In genomic region chr13:31200636-31200970, GRCh38 we compare ENCODE assay signal across 8 cellular contexts. TPM values are rescaled to one million over a fixed set of nuclear protein-coding genes. Genes with fewer than 3 reads are reported as not detected.
DNase-seq lines count a peak whose midpoint lies in the region; ATAC-seq and TF ChIP-seq lines count a peak whose summit lies in the region.

No MANE protein-coding gene starts in this region.

- no peaks in the 10 kb centered on the region for H3K79me2 ChIP-seq in SU-DHL-6 (ENCODE audit: insufficient read depth, low read length)
- H3K79me2 ChIP-seq in mammary epithelial cell (ENCODE audit: insufficient read depth, low read length), result peaks cover 20% of the 10 kb centered on the region

- H3K27ac ChIP-seq in SU-DHL-6 (ENCODE audit: low read depth, low read length) (peak overlapping the region; percentile 86), mammary epithelial cell (ENCODE audit: insufficient read depth, low read depth, low read length) (peak overlapping the region; percentile 75)

- dilution Hi-C loops in mammary epithelial cell (cut with HindIII; ENCODE audit: low sequenced_read_pairs), result no loop called here

- H4K20me1 ChIP-seq in SU-DHL-6 (ENCODE audit: low read depth, low read length) (no peaks in the 10 kb centered on the region), mammary epithelial cell (ENCODE audit: insufficient read depth, low read length) (no peaks in the 10 kb centered on the region)

- H3K9ac ChIP-seq in SU-DHL-6 (ENCODE audit: low read length) (peak overlapping the region; percentile 84), mammary epithelial cell (ENCODE audit: insufficient read depth, low read length) (peak overlapping the region; percentile 66)

- no peaks in the 10 kb centered on the region for H3K27me3 ChIP-seq in SU-DHL-6 (ENCODE audit: low read length)
- no peaks in the 10 kb centered on the region for H3K27me3 ChIP-seq in mammary epithelial cell (ENCODE audit: insufficient read depth, low read length)

- TF ChIP-seq CTCF in SU-DHL-6 (IDR thresholded peaks at IDR 0.05; ENCODE audit: insufficient read depth, low read length, poor library complexity, severe bottlenecking) (no peak), mammary epithelial cell (conservative IDR thresholded peaks at IDR 0.05 in 1 of 2, IDR thresholded peaks at IDR 0.05 in 1 of 2; ENCODE audit: extremely low read depth in 1 of 2, insufficient read depth in 1 of 2, low read depth in 1 of 2, low read length in 2 of 2) (no peak)

- peak overlapping the region; percentile 89 for H2AFZ ChIP-seq in SU-DHL-6 (ENCODE audit: low read depth, low read length, severe bottlenecking)
- H2AFZ ChIP-seq in mammary epithelial cell (ENCODE audit: low read depth, low read length), result peak overlapping the region; percentile 81

- peak; percentile 11 for ATAC-seq in GM19328 (IDR thresholded peaks at IDR 0.05; ENCODE audit: unreplicated experiment)
- peak; percentile 22 for ATAC-seq in HG03432 (IDR thresholded peaks at IDR 0.05; ENCODE audit: unreplicated experiment)

- H3K36me3 ChIP-seq in SU-DHL-6 (ENCODE audit: low read length), result no peaks in the 10 kb centered on the region
- no peaks in the 10 kb centered on the region for H3K36me3 ChIP-seq in mammary epithelial cell (ENCODE audit: insufficient read depth, low read length)

- H3K4me3 ChIP-seq in SU-DHL-6 (ENCODE audit: insufficient read depth, low read length, poor library complexity, severe bottlenecking) (peak overlapping the region; percentile 74), mammary epithelial cell (replicated peaks in 1 of 3; ENCODE audit: insufficient read depth in 1 of 3, low read depth in 2 of 3, low read length in 3 of 3) (peak overlapping the region; percentile 63 to 80 (median 74))

- DNase-seq in Ammon's horn (ENCODE audit: low spot score) (peak; percentile 36), mammary epithelial cell (no peak), left kidney (ENCODE audit: low read depth, low spot score) (peak; percentile 88), NCI-H2107 treated with DMSO at 0.1 percent for 48 hours (lab: John Stamatoyannopoulos, UW; ENCODE audit: unreplicated experiment) (no peak)
- peak; percentile 3 to 44 (median 5) for DNase-seq in stimulated activated CD4-positive, alpha-beta T cell treated with anti-CD3 and anti-CD28 coated beads, TNF-alpha, amount 100 ng/mL, for 24 hours (ENCODE audit: low read depth in 3 of 3)

- intact Hi-C loops in mammary epithelial cell (cut with micrococcal nuclease), result loop anchor here (1.0 kb wide), 1 partner anchor 154 kb away; no protein-coding TSS in a partner anchor

- 0 out of 2 replicates have a peak, but pooled peaks cover 5% of the 10 kb centered on the region for H3F3A ChIP-seq in SU-DHL-6 (ENCODE audit: insufficient read depth)

- H3K9me3 ChIP-seq in SU-DHL-6 (ENCODE audit: insufficient read depth, low read length) (no peaks in the 10 kb centered on the region), mammary epithelial cell (replicated peaks; ENCODE audit: insufficient read depth, low read length) (no peaks in the 10 kb centered on the region)

- H3K9me2 ChIP-seq in SU-DHL-6 (replicated peaks; ENCODE audit: insufficient read depth, low read length), result no peaks in the 10 kb centered on the region

- WGBS in mammary epithelial cell (ENCODE audit: low coverage, missing lambda C conversion rate), result 3% methylated on average over 6 of the region's 34 CpGs

- CTCF ChIA-PET in mammary epithelial cell (lab: Charles Lee; ENCODE audit: low non-redundant PET), result interaction anchor here (0.7 kb wide), 1 partner anchor 1708 kb away, joined by 3 read pairs; no protein-coding TSS in a partner anchor

- H3K4me1 ChIP-seq in mammary epithelial cell (ENCODE audit: insufficient read depth, low read length), result peaks cover 29% of the 10 kb centered on the region

- H3K4me2 ChIP-seq in SU-DHL-6 (ENCODE audit: low read depth, low read length, poor library complexity, severe bottlenecking) (peak overlapping the region; percentile 79), mammary epithelial cell (ENCODE audit: insufficient read depth, low read depth, low read length) (peak overlapping the region; percentile 98)

- in situ Hi-C loops in mammary epithelial cell (cut with MboI; ENCODE audit: low sequenced_read_pairs in 2 of 2), result no loop called here

- no TSS peak for BruUV-seq in mammary epithelial cell (replicated peaks; lab: Mats Ljungman, UMichigan)

RNA-seq across cellular contexts. Expression of gene B3GLCT, which starts 0.8 kb away (rescaled TPM):
- total RNA-seq in mammary epithelial cell, result 1 to 10 TPM; 5.9 to 9.3 TPM
- 2.3 TPM for polyA plus RNA-seq in mammary epithelial cell
- polyA minus RNA-seq in mammary epithelial cell, result 4.4 TPM

RNA-seq across cellular contexts. Expression of gene HSPH1, which starts 38.9 kb away (rescaled TPM):
- total RNA-seq in mammary epithelial cell, result 100 to 1,000 TPM in 1 of 2 donors, 10 to 100 TPM in 1; 49.0 to 113 TPM
- 45.2 TPM for polyA plus RNA-seq in mammary epithelial cell
- polyA minus RNA-seq in mammary epithelial cell, result 50.3 TPM

Comparison
In these comparisons a context has a peak if more than half of its experiments do, and no peak if none do; other contexts are left out.
1. DNase-seq: peak in Ammon's horn (single experiment), left kidney (single experiment) and stimulated activated CD4-positive, alpha-beta T cell treated with anti-CD3 and anti-CD28 coated beads, TNF-alpha, amount 100 ng/mL, for 24 hours (3 of 3); none in mammary epithelial cell (single experiment) and NCI-H2107 treated with DMSO at 0.1 percent for 48 hours (single experiment).